ENCODE assay signal across 25 cellular contexts in genomic region chr5:101534486-101535110, GRCh38.
DNase-seq lines count a peak whose midpoint lies in the region; ATAC-seq, FAIRE-seq and TF ChIP-seq lines count a peak whose summit lies in the region.
"Had no signal": no experiment of that assay in that cellular context is flagged by ENCODE, and none has a peak within 500 bp of the region (broad histone marks: within the 10 kb centered on the region; RNA-seq: fewer than 3 reads in every experiment).

No MANE protein-coding gene starts in this region.

- H3K36me3 Mint-ChIP-seq in astrocyte (ENCODE audit: low read depth, unreplicated experiment): no peaks in the 10 kb centered on the region
- no peaks in the 10 kb centered on the region for H3K36me3 Mint-ChIP-seq in activated naive CD8-positive, alpha-beta T cell treated with anti-CD3 and anti-CD28 coated beads, Interleukin-2, amount 50 U/mL, for 24 hours (ENCODE audit: low read depth)

- no peak overlapping the region for H3K4me3 Mint-ChIP-seq in astrocyte (ENCODE audit: unreplicated experiment)
- H3K4me3 Mint-ChIP-seq in activated naive CD8-positive, alpha-beta T cell treated with anti-CD3 and anti-CD28 coated beads, Interleukin-2, amount 50 U/mL, for 24 hours: no peak overlapping the region
- H3K4me3 Mint-ChIP-seq: CD4-positive, alpha-beta memory T cell; HFFc6 had no signal

- H3K9me3 ChIP-seq in AG04450 (ENCODE audit: control insufficient read depth, insufficient read depth, low read length) (peaks cover 7% of the 10 kb centered on the region; the same call in 1 of the 2 replicates), GM23248 (ENCODE audit: low read depth) (no peaks in the 10 kb centered on the region), astrocyte (ENCODE audit: insufficient read depth, low read depth, low read length) (no peaks in the 10 kb centered on the region), Karpas-422 (ENCODE audit: low read length) (no peaks in the 10 kb centered on the region)
- H3K9me3 ChIP-seq: SJCRH30 had no signal

- no peaks in the 10 kb centered on the region for H3K27me3 Mint-ChIP-seq in astrocyte (ENCODE audit: low read depth, unreplicated experiment)
- H3K27me3 Mint-ChIP-seq in activated naive CD8-positive, alpha-beta T cell treated with anti-CD3 and anti-CD28 coated beads, Interleukin-2, amount 50 U/mL, for 24 hours: no peaks in the 10 kb centered on the region
- H3K27me3 Mint-ChIP-seq: CD4-positive, alpha-beta memory T cell had no signal

- no peaks in the 10 kb centered on the region for H3K9me2 ChIP-seq in GM23248 (ENCODE audit: insufficient read depth)
- no peaks in the 10 kb centered on the region for H3K9me2 ChIP-seq in Karpas-422 (replicated peaks; ENCODE audit: insufficient read depth, low read length)

- no peak for ATAC-seq in activated naive CD8-positive, alpha-beta T cell treated with anti-CD3 and anti-CD28 coated beads, Interleukin-2, amount 50 U/mL, for 24 hours
- no peak for ATAC-seq in HG03565 (IDR thresholded peaks at IDR 0.05; ENCODE audit: unreplicated experiment)

- H3K4me1 Mint-ChIP-seq in astrocyte (ENCODE audit: low read depth, unreplicated experiment): no peaks in the 10 kb centered on the region
- H3K4me1 Mint-ChIP-seq in activated naive CD8-positive, alpha-beta T cell treated with anti-CD3 and anti-CD28 coated beads, Interleukin-2, amount 50 U/mL, for 24 hours: no peaks in the 10 kb centered on the region
- H3K4me1 Mint-ChIP-seq: CD4-positive, alpha-beta memory T cell had no signal

- in situ Hi-C loops in GM23248 (cut with MboI): no loop called here

- H3K27me3 ChIP-seq in AG04450 (ENCODE audit: control insufficient read depth, insufficient read depth, low read length) (no peaks in the 10 kb centered on the region), GM23248 (replicated peaks; ENCODE audit: insufficient read depth) (no peaks in the 10 kb centered on the region), astrocyte (ENCODE audit: insufficient read depth, low read length) (no peaks in the 10 kb centered on the region), mesendoderm (ENCODE audit: insufficient read depth, low read length, poor library complexity) (no peaks in the 10 kb centered on the region), Karpas-422 (ENCODE audit: low read length) (no peaks in the 10 kb centered on the region)
- H3K27me3 ChIP-seq: SJCRH30 had no signal

- DNase-seq in AG04450 (ENCODE audit: low read depth, low spot score): peak; percentile 4
- DNase-seq in GM23248: peak; percentile 70
- peak; percentile 33 for DNase-seq in astrocyte (ENCODE audit: low read depth)
- DNase-seq in mesendoderm: peak; percentile 10
- no peak for DNase-seq in Karpas-422
- DNase-seq in activated naive CD8-positive, alpha-beta T cell treated with anti-CD3 and anti-CD28 coated beads, Interleukin-2, amount 50 U/mL, for 24 hours: no peak
- no peak for DNase-seq in NCI-H226
- DNase-seq: Calu3; CD4-positive, alpha-beta memory T cell; EL; HFFc6; MV-4-11; NCI-H1417; NCI-H187 treated with DMSO at 0.1 percent for 48 hours; NCI-H345; NCI-H524 treated with DMSO at 0.1 percent for 48 hours; PC-9; SJCRH30 had no signal

- H3K27ac Mint-ChIP-seq in astrocyte (ENCODE audit: unreplicated experiment): no peak overlapping the region
- no peak overlapping the region for H3K27ac Mint-ChIP-seq in activated naive CD8-positive, alpha-beta T cell treated with anti-CD3 and anti-CD28 coated beads, Interleukin-2, amount 50 U/mL, for 24 hours
- H3K27ac Mint-ChIP-seq: CD4-positive, alpha-beta memory T cell; HFFc6 had no signal

- peak overlapping the region; percentile 2 for H3K4me2 ChIP-seq in GM23248 (ENCODE audit: unreplicated experiment)
- no peak overlapping the region for H3K4me2 ChIP-seq in astrocyte (ENCODE audit: low read length)
- no peak overlapping the region for H3K4me2 ChIP-seq in mesendoderm (ENCODE audit: low read length)
- H3K4me2 ChIP-seq in Karpas-422 (ENCODE audit: low read depth, low read length, poor library complexity, severe bottlenecking): no peak overlapping the region
- H3K4me2 ChIP-seq: PC-9 had no signal

- CTCF ChIA-PET in AG04450 (lab: Charles Lee): no interaction called here

- H2AFZ ChIP-seq in GM23248: peak overlapping the region; percentile 74
- H2AFZ ChIP-seq in astrocyte (ENCODE audit: low read depth, low read length): no peak overlapping the region
- no peak overlapping the region for H2AFZ ChIP-seq in Karpas-422 (ENCODE audit: low read length)
- H2AFZ ChIP-seq: PC-9 had no signal

- no peaks in the 10 kb centered on the region for H3K79me1 ChIP-seq in mesendoderm (ENCODE audit: low read length)

- FAIRE-seq in astrocyte (lab: Jason Lieb, UNC): no peak
- FAIRE-seq: GM12892, GM18507, H1 had no signal

- H4K20me1 ChIP-seq in GM23248 (ENCODE audit: insufficient read depth): no peaks in the 10 kb centered on the region
- no peaks in the 10 kb centered on the region for H4K20me1 ChIP-seq in astrocyte (ENCODE audit: insufficient read depth, low read length)
- H4K20me1 ChIP-seq in Karpas-422 (ENCODE audit: insufficient read depth, low read depth, low read length): no peaks in the 10 kb centered on the region

- H4K5ac ChIP-seq in mesendoderm (ENCODE audit: low read length): no peak overlapping the region

- H3K18ac ChIP-seq in mesendoderm (ENCODE audit: low read length): no peak overlapping the region

- peaks cover 2% of the 10 kb centered on the region for H3K9me3 Mint-ChIP-seq in astrocyte (ENCODE audit: unreplicated experiment)
- H3K9me3 Mint-ChIP-seq in activated naive CD8-positive, alpha-beta T cell treated with anti-CD3 and anti-CD28 coated beads, Interleukin-2, amount 50 U/mL, for 24 hours: peaks cover 8% of the 10 kb centered on the region

- H3K4ac ChIP-seq in mesendoderm (ENCODE audit: low read depth, low read length): no peak overlapping the region

- no peaks in the 10 kb centered on the region for H3K79me2 ChIP-seq in GM23248 (ENCODE audit: insufficient read depth)
- no peaks in the 10 kb centered on the region for H3K79me2 ChIP-seq in astrocyte (ENCODE audit: insufficient read depth, low read length)
- H3K79me2 ChIP-seq in mesendoderm (ENCODE audit: control insufficient read depth, insufficient read depth, low read length): no peaks in the 10 kb centered on the region
- H3K79me2 ChIP-seq in Karpas-422 (ENCODE audit: low read length): no peaks in the 10 kb centered on the region

- no peak for TF ChIP-seq CTCF in AG04450 (IDR thresholded peaks at IDR 0.05; ENCODE audit: low read depth, low read length)
- no peak for TF ChIP-seq CTCF in astrocyte (IDR thresholded peaks at IDR 0.05; ENCODE audit: insufficient read depth, low read depth, low read length)

- H3K9ac ChIP-seq in GM23248 (no peak overlapping the region), astrocyte (ENCODE audit: low read length) (no peak overlapping the region), mesendoderm (ENCODE audit: low read length) (no peak overlapping the region), Karpas-422 (ENCODE audit: low read length) (no peak overlapping the region)

- H3K36me3 ChIP-seq in GM23248 (ENCODE audit: low read depth) (no peaks in the 10 kb centered on the region), astrocyte (ENCODE audit: insufficient read depth, low read length) (no peaks in the 10 kb centered on the region), mesendoderm (ENCODE audit: control insufficient read depth, insufficient read depth, low read length) (no peaks in the 10 kb centered on the region), Karpas-422 (ENCODE audit: insufficient read depth, low read length) (no peaks in the 10 kb centered on the region)
- H3K36me3 ChIP-seq: SJCRH30 had no signal

- H3K4me1 ChIP-seq in GM23248 (ENCODE audit: insufficient read depth): peaks cover 14% of the 10 kb centered on the region; the same call in 1 of the 2 replicates
- H3K4me1 ChIP-seq in astrocyte (ENCODE audit: insufficient read depth, low read length): no peaks in the 10 kb centered on the region
- H3K4me1 ChIP-seq in mesendoderm (ENCODE audit: control insufficient read depth, low read depth, low read length): no peaks in the 10 kb centered on the region
- no peaks in the 10 kb centered on the region for H3K4me1 ChIP-seq in Karpas-422 (ENCODE audit: low read length)
- H3K4me1 ChIP-seq: SJCRH30 had no signal

- no peak overlapping the region for H3K4me3 ChIP-seq in AG04450 (ENCODE audit: low read depth, low read length)
- H3K4me3 ChIP-seq in GM23248: no peak overlapping the region
- no peak overlapping the region for H3K4me3 ChIP-seq in astrocyte (ENCODE audit: insufficient read depth, low read depth, low read length)
- H3K4me3 ChIP-seq in mesendoderm (ENCODE audit: low read length): no peak overlapping the region
- H3K4me3 ChIP-seq in Karpas-422 (ENCODE audit: low read length): no peak overlapping the region
- H3K4me3 ChIP-seq: PC-9, SJCRH30 had no signal

- 0 out of 2 replicates have a peak, but pooled peaks cover 4% of the 10 kb centered on the region for H3F3A ChIP-seq in GM23248 (ENCODE audit: insufficient read depth)

- no peak overlapping the region for H2AK5ac ChIP-seq in mesendoderm (ENCODE audit: low read length)

- no peak overlapping the region for H3K56ac ChIP-seq in mesendoderm (ENCODE audit: low read length)

- no peak overlapping the region for H4K8ac ChIP-seq in mesendoderm (ENCODE audit: low read depth, low read length)

- no peak overlapping the region for H2BK5ac ChIP-seq in mesendoderm (ENCODE audit: low read length)

- no peak overlapping the region for H3K23ac ChIP-seq in mesendoderm (ENCODE audit: low read length)

- POLR2A ChIA-PET in AG04450 (lab: Yijun Ruan, JAX): no interaction called here

- no peak overlapping the region for H2BK120ac ChIP-seq in mesendoderm (ENCODE audit: low read depth, low read length)

- WGBS in GM23248 (ENCODE audit: low coverage in 1 of 2, low lambda C conversion rate in 2 of 2, missing lambda C conversion rate in 2 of 2), 2 experiments: 16 to 20% methylated on average over 6 of the region's 6 CpGs
- no CpG with 5 or more reads among the region's 6 CpGs for WGBS in mesendoderm (ENCODE audit: extremely low coverage, insufficient coverage, low lambda C conversion rate)

- H2BK15ac ChIP-seq in mesendoderm (replicated peaks; ENCODE audit: low read depth): no peak overlapping the region

- H3K27ac ChIP-seq in AG04450 (ENCODE audit: low read depth, low read length): no peak overlapping the region
- H3K27ac ChIP-seq in GM23248: peak overlapping the region; percentile 17; the same call in 1 of the 2 replicates
- no peak overlapping the region for H3K27ac ChIP-seq in astrocyte (ENCODE audit: low read depth, low read length)
- no peak overlapping the region for H3K27ac ChIP-seq in mesendoderm (ENCODE audit: low read depth, low read length)
- H3K27ac ChIP-seq in Karpas-422 (ENCODE audit: low read length): no peak overlapping the region
- H3K27ac ChIP-seq: 22Rv1, HL-60, PC-9, RWPE1, SJCRH30 had no signal

Comparison
In these comparisons a context has a peak if more than half of its experiments do, and no peak if none do; other contexts are left out.
1. DNase-seq: peak in AG04450 (single experiment), GM23248 (single experiment), astrocyte (single experiment) and mesendoderm (single experiment); none in Karpas-422 (single experiment), activated naive CD8-positive, alpha-beta T cell treated with anti-CD3 and anti-CD28 coated beads, Interleukin-2, amount 50 U/mL, for 24 hours (single experiment) and NCI-H226 (single experiment).